ENCODE assay signal across 18 cellular contexts in genomic region chr14:105273062-105273461, GRCh38. TPM values are rescaled to one million over a fixed set of nuclear protein-coding genes. Genes with fewer than 3 reads are reported as not detected.
DNase-seq lines count a peak whose midpoint lies in the region; ATAC-seq and TF ChIP-seq lines count a peak whose summit lies in the region.
"Had no signal": no experiment of that assay in that cellular context is flagged by ENCODE, and none has a peak within 500 bp of the region (broad histone marks: within the 10 kb centered on the region; RNA-seq: fewer than 3 reads in every experiment).

No MANE protein-coding gene starts in this region.

- TF ChIP-seq POLR2A in HCT116 (IDR thresholded peaks at IDR 0.05; ENCODE audit: borderline replicate concordance, extremely low read depth, insufficient read depth, insufficient read length) = no peak

- H3K4me3 ChIP-seq in HCT116 (replicated peaks in 1 of 2; ENCODE audit: low read depth in 1 of 2, low read length in 2 of 2) (no peak overlapping the region), epithelial cell of esophagus (ENCODE audit: low read length) (no peak overlapping the region), aorta (ENCODE audit: low read length in 2 of 2) (no peak overlapping the region)

- no peak for TF ChIP-seq RAD21 in HCT116 (IDR thresholded peaks at IDR 0.05; ENCODE audit: low read depth)

- H3K36me3 Mint-ChIP-seq in nephron (ENCODE audit: low read depth) = peaks cover 6% of the 10 kb centered on the region
- H3K36me3 Mint-ChIP-seq in stimulated activated naive B cell treated with anti-CD40 and anti-IgM and Interleukin-4, amounts not matched to agents 10 μg/mL and 1 μg/mL and 100 μg/mL, for 72 hours = peaks cover 5 to 15% of the 10 kb centered on the region in 2 donors

- H3K79me2 ChIP-seq in HCT116 (ENCODE audit: insufficient read depth, low read length) = peaks cover 11% of the 10 kb centered on the region; the same call in 1 of the 2 replicates

- RAD21 ChIA-PET in HCT116 (lab: Charles Lee; ENCODE audit: low non-redundant PET in 1 of 2, low total read pairs in 2 of 2, uncharacterized antibody in 2 of 2, unreplicated experiment in 2 of 2) = no interaction called here

- H2AFZ ChIP-seq in HCT116 (ENCODE audit: low read depth, low read length, poor library complexity, severe bottlenecking) = no peak overlapping the region

- no TSS peak for BruUV-seq in HCT116 (replicated peaks; lab: Mats Ljungman, UMichigan)

- no peaks in the 10 kb centered on the region for H3K9me3 Mint-ChIP-seq in nephron
- H3K9me3 Mint-ChIP-seq in stimulated activated naive B cell treated with anti-CD40 and anti-IgM and Interleukin-4, amounts not matched to agents 10 μg/mL and 1 μg/mL and 100 μg/mL, for 72 hours = no peaks in the 10 kb centered on the region

- peak overlapping the region in 2 of 3 experiments; percentile 75 to 80 for H3K27ac Mint-ChIP-seq in nephron
- H3K27ac Mint-ChIP-seq in stimulated activated naive B cell treated with anti-CD40 and anti-IgM and Interleukin-4, amounts not matched to agents 10 μg/mL and 1 μg/mL and 100 μg/mL, for 72 hours = no peak overlapping the region

- H3K27me3 ChIP-seq in HCT116 (ENCODE audit: insufficient read depth, low read length) (no peaks in the 10 kb centered on the region), aorta (ENCODE audit: control insufficient read depth in 1 of 2, insufficient read depth in 2 of 2, low read length in 1 of 2) (no peaks in the 10 kb centered on the region)

- H3K27ac ChIP-seq in C4-2B = peak overlapping the region; percentile 59
- H3K27ac ChIP-seq in HCT116 (ENCODE audit: low read depth, low read length) = no peak overlapping the region
- H3K27ac ChIP-seq in aorta (ENCODE audit: low read depth in 1 of 2, low read length in 2 of 2) = no peak overlapping the region

- CTCF ChIA-PET in HCT116 (lab: Charles Lee) = no interaction called here

- H3K4me1 Mint-ChIP-seq in nephron = peaks cover 9% of the 10 kb centered on the region
- peaks cover 25 to 43% of the 10 kb centered on the region in 2 donors for H3K4me1 Mint-ChIP-seq in stimulated activated naive B cell treated with anti-CD40 and anti-IgM and Interleukin-4, amounts not matched to agents 10 μg/mL and 1 μg/mL and 100 μg/mL, for 72 hours

- no peak overlapping the region for H3K4me2 ChIP-seq in HCT116 (ENCODE audit: low read length)

- no peaks in the 10 kb centered on the region for H3K9me2 ChIP-seq in HCT116 (ENCODE audit: insufficient read depth)

- TF ChIP-seq CTCF in C4-2B (conservative IDR thresholded peaks at IDR 0.05) = no peak
- no peak for TF ChIP-seq CTCF in HCT116 (IDR thresholded peaks at IDR 0.05 in 2 of 3, conservative IDR thresholded peaks at IDR 0.05 in 1 of 3; ENCODE audit: borderline replicate concordance in 1 of 3, insufficient read depth in 1 of 3, low read depth in 2 of 3, low read length in 2 of 3)
- TF ChIP-seq CTCF in epithelial cell of esophagus (IDR thresholded peaks at IDR 0.05; ENCODE audit: insufficient read depth, low read depth, low read length, missing control alignments) = no peak
- no peak for TF ChIP-seq CTCF in nephron (IDR thresholded peaks at IDR 0.05; ENCODE audit: unreplicated experiment in 3 of 3)

- DNase-seq in HCT116 (ENCODE audit: low read depth, low spot score) (no peak), epithelial cell of esophagus (ENCODE audit: low read depth) (peak; percentile 69), DMS153 (lab: John Stamatoyannopoulos, UW) (no peak), aorta (no peak)
- no peak for DNase-seq in stimulated activated naive B cell treated with anti-CD40 and anti-IgM and Interleukin-4, amounts not matched to agents 10 μg/mL and 1 μg/mL and 100 μg/mL, for 72 hours
- no peak for DNase-seq in stimulated activated CD4-positive, alpha-beta T cell treated with anti-CD3 and anti-CD28 coated beads, Interleukin-4, amount 100 ng/mL, for 1 hour
- DNase-seq: activated CD4-positive, alpha-beta T cell treated with anti-CD3 and anti-CD28 coated beads, Interleukin-2, amount 50 U/mL, for 48 hours; activated naive CD4-positive, alpha-beta T cell treated with Interleukin-2 at 50 U/mL for 16 hours; Calu3; foreskin fibroblast; KG1; NCI-H1048; NCI-H2171 treated with DMSO at 0.1 percent for 48 hours; occipital lobe; stimulated activated CD4-positive, alpha-beta T cell treated with anti-CD3 and anti-CD28 coated beads, Interleukin-1b, Interleukin-23, amount 100 ng/mL, for 48 hours had no signal

- H3K4me1 ChIP-seq in HCT116 (ENCODE audit: control insufficient read depth in 1 of 2, insufficient read depth in 2 of 2, low read length in 2 of 2) = no peaks in the 10 kb centered on the region
- no peaks in the 10 kb centered on the region for H3K4me1 ChIP-seq in aorta (ENCODE audit: control insufficient read depth in 1 of 2, insufficient read depth in 2 of 2, low read length in 2 of 2)

- H3K4me3 Mint-ChIP-seq in nephron = no peak overlapping the region
- no peak overlapping the region for H3K4me3 Mint-ChIP-seq in stimulated activated naive B cell treated with anti-CD40 and anti-IgM and Interleukin-4, amounts not matched to agents 10 μg/mL and 1 μg/mL and 100 μg/mL, for 72 hours

- H3K36me3 ChIP-seq in HCT116 (ENCODE audit: control insufficient read depth in 1 of 2, insufficient read depth in 2 of 2, low read length in 2 of 2) (no peaks in the 10 kb centered on the region), aorta (ENCODE audit: control insufficient read depth in 1 of 2, insufficient read depth in 2 of 2, low read length in 1 of 2) (no peaks in the 10 kb centered on the region)

- peaks cover 3% of the 10 kb centered on the region for H3K27me3 Mint-ChIP-seq in nephron (ENCODE audit: low read depth)
- H3K27me3 Mint-ChIP-seq in stimulated activated naive B cell treated with anti-CD40 and anti-IgM and Interleukin-4, amounts not matched to agents 10 μg/mL and 1 μg/mL and 100 μg/mL, for 72 hours = no peaks in the 10 kb centered on the region

- POLR2A ChIA-PET in HCT116 (lab: Charles Lee) = no interaction called here

- no peak overlapping the region for H3K9ac ChIP-seq in HCT116 (ENCODE audit: low read length)

- 85 to 90% methylated on average over 12 of the region's 12 CpGs for WGBS in aorta, 2 donors

- H4K20me1 ChIP-seq in HCT116 (ENCODE audit: insufficient read depth) = no peaks in the 10 kb centered on the region

- H3K9me3 ChIP-seq in HCT116 (ENCODE audit: control insufficient read depth in 1 of 2, insufficient read depth in 1 of 2, low read depth in 1 of 2, low read length in 2 of 2) = no peaks in the 10 kb centered on the region
- no peaks in the 10 kb centered on the region for H3K9me3 ChIP-seq in aorta (ENCODE audit: control insufficient read depth, low read length)

- 0 out of 2 replicates have a peak, but pooled peaks have one; percentile 22 for ATAC-seq in HCT116
- no peak for ATAC-seq in aorta (ENCODE audit: low FRiP score)
- no peak for ATAC-seq in stimulated activated naive B cell treated with anti-CD40 and anti-IgM and Interleukin-4, amounts not matched to agents 10 μg/mL and 1 μg/mL and 100 μg/mL, for 72 hours (replicated peaks)
- ATAC-seq: sciatic nerve had no signal

- intact Hi-C loops in HCT116 (cut with micrococcal nuclease) = no loop called here
- intact Hi-C loops in aorta (cut with DNase I) = no loop called here

TF ChIP-seq in HCT116, 20 proteins besides CTCF, POLR2A, EP300 and RAD21:
- TF ChIP-seq POLR2AphosphoS5 (IDR thresholded peaks at IDR 0.05; ENCODE audit: low read depth, low read length) (no peak), ZNF274 (IDR thresholded peaks at IDR 0.05; ENCODE audit: low read depth, low read length) (no peak), SP1 (IDR thresholded peaks at IDR 0.05; ENCODE audit: low read depth) (no peak), EZH2 (IDR thresholded peaks at IDR 0.05) (no peak), YY1 (IDR thresholded peaks at IDR 0.05; ENCODE audit: extremely low read depth, insufficient replicate concordance, low read depth, low read length) (no peak), ZFX (IDR thresholded peaks at IDR 0.05) (no peak), SRF (IDR thresholded peaks at IDR 0.05; ENCODE audit: low read depth) (no peak), ELF1 (IDR thresholded peaks at IDR 0.05; ENCODE audit: borderline replicate concordance, low read depth) (no peak)
- TF ChIP-seq, protein P1, sequence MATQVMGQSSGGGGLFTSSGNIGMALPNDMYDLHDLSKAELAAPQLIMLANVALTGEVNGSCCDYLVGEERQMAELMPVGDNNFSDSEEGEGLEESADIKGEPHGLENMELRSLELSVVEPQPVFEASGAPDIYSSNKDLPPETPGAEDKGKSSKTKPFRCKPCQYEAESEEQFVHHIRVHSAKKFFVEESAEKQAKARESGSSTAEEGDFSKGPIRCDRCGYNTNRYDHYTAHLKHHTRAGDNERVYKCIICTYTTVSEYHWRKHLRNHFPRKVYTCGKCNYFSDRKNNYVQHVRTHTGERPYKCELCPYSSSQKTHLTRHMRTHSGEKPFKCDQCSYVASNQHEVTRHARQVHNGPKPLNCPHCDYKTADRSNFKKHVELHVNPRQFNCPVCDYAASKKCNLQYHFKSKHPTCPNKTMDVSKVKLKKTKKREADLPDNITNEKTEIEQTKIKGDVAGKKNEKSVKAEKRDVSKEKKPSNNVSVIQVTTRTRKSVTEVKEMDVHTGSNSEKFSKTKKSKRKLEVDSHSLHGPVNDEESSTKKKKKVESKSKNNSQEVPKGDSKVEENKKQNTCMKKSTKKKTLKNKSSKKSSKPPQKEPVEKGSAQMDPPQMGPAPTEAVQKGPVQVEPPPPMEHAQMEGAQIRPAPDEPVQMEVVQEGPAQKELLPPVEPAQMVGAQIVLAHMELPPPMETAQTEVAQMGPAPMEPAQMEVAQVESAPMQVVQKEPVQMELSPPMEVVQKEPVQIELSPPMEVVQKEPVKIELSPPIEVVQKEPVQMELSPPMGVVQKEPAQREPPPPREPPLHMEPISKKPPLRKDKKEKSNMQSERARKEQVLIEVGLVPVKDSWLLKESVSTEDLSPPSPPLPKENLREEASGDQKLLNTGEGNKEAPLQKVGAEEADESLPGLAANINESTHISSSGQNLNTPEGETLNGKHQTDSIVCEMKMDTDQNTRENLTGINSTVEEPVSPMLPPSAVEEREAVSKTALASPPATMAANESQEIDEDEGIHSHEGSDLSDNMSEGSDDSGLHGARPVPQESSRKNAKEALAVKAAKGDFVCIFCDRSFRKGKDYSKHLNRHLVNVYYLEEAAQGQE (IDR thresholded peaks at IDR 0.05; ENCODE audit: low read depth) = no peak

RNA-seq across cellular contexts. Expression of gene BTBD6, which starts 24.7 kb away (rescaled TPM):
- total RNA-seq in HCT116 (2021; ENCODE audit: unreplicated experiment) = 35.9 TPM
- polyA plus RNA-seq in HCT116 (2012) = 38.8 TPM in 2 replicates
- total RNA-seq in aorta = 10 to 100 TPM; 39.1 to 40.4 TPM
- polyA plus RNA-seq in aorta = 10 to 100 TPM; 45.2 to 99.4 TPM

RNA-seq across cellular contexts. Expression of gene BRF1, which starts 27.7 kb away (rescaled TPM):
- total RNA-seq in HCT116 (2021; ENCODE audit: unreplicated experiment) (41.2 TPM), aorta (10 to 100 TPM; 25.2 to 44.3 TPM)
- polyA plus RNA-seq in HCT116 (2012) = 17.4 and 17.7 TPM in 2 replicates
- polyA plus RNA-seq in aorta = 10 to 100 TPM in 1 of 2 donors, 1 to 10 TPM in 1; 7.1 to 34.1 TPM

RNA-seq across cellular contexts. Expression of gene PACS2, which starts 41.5 kb away (rescaled TPM):
- 75.5 TPM for total RNA-seq in HCT116 (2021; ENCODE audit: unreplicated experiment)
- 53.6 and 63.4 TPM in 2 replicates for polyA plus RNA-seq in HCT116 (2012)
- 10 to 100 TPM; 71.3 to 98.5 TPM for total RNA-seq in aorta
- 100 to 1,000 TPM in 1 of 2 donors, 10 to 100 TPM in 1; 17.2 to 140 TPM for polyA plus RNA-seq in aorta
